8 cellular contexts compared by ENCODE assay signal in the genomic region with DNA sequence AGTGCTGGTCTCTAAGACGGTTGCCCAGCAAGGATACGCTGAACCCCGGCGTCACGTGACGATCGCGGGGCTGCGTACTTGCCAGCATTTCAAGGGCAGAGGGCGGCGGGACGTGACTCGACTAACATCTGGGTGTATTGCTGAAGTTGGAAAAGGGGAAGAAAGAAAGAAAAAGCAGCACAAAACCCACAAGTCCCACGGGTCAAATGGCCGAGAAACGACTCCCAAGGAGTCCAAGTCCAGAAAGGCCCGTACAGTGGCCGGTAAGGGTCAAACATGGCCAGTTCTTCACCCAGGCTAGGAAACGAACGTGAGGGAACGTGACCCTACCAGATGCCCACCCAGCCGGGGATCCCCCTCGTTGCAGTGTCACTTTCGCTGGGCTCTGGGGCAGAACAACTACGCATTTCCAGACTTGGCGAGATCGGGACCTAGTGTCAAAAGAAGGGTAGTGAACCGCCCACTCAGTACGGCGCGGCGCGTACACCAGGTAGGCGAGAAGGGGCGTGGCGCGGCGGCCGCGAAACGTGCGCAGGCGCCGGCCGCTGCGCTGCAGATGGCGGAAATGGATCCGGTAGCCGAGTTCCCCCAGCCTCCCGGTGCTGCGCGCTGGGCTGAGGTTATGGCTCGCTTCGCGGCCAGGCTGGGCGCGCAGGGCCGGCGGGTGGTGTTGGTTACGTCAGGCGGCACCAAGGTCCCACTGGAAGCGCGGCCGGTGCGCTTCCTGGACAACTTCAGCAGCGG. TPM values are rescaled to one million over a fixed set of nuclear protein-coding genes. Genes with fewer than 3 reads are reported as not detected.
DNase-seq lines count a peak whose midpoint lies in the region; ATAC-seq, FAIRE-seq and TF ChIP-seq lines count a peak whose summit lies in the region.

A gene (plus strand): TSS at position 534 of the 744 bp plus-strand sequence. CDS start 23 bp downstream, at position 557.
A gene with protein sequence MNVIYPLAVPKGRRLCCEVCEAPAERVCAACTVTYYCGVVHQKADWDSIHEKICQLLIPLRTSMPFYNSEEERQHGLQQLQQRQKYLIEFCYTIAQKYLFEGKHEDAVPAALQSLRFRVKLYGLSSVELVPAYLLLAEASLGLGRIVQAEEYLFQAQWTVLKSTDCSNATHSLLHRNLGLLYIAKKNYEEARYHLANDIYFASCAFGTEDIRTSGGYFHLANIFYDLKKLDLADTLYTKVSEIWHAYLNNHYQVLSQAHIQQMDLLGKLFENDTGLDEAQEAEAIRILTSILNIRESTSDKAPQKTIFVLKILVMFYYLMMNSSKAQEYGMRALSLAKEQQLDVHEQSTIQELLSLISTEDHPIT (minus strand): TSS at position 13 of the 744 bp plus-strand sequence. CDS start 25 bp downstream, outside the sequence.

- H3K27me3 ChIP-seq in bronchial epithelial cell (ENCODE audit: control insufficient read depth, insufficient read depth, low read length), result no peaks in the 10 kb centered on the region

- in situ Hi-C loops in ACHN (cut with HindIII; ENCODE audit: low pct_ligation_motif_present, low pct_unique_long_range_greater_than_20kb, low sequenced_read_pairs), result no loop called here

- TF ChIP-seq CTCF in WI38 (IDR thresholded peaks at IDR 0.05; ENCODE audit: low read depth, low read length) (no peak), bronchial epithelial cell (IDR thresholded peaks at IDR 0.05; ENCODE audit: insufficient read depth, low read length, severe bottlenecking) (peak; percentile 28)

- DNase-seq in ACHN (peak; percentile 81), NCI-H2171 (lab: John Stamatoyannopoulos, UW) (peak; percentile 85), bronchial epithelial cell (ENCODE audit: low read depth) (peak; percentile 73), iris pigment epithelial cell (ENCODE audit: low read depth) (peak; percentile 85)
- DNase-seq in stimulated activated CD4-positive, alpha-beta T cell treated with anti-CD3 and anti-CD28 coated beads, Interleukin-12 subunit alpha, Interleukin-12 subunit beta, amount 100 ng/mL, for 24 hours (ENCODE audit: low read depth in 2 of 2), result peak; percentile 84 to 90

- no peak for FAIRE-seq in bronchial epithelial cell (lab: Jason Lieb, UNC)

- ATAC-seq in GM18858 (IDR thresholded peaks at IDR 0.05; ENCODE audit: unreplicated experiment) (peak; percentile 65), HG03066 (IDR thresholded peaks at IDR 0.05; ENCODE audit: low read depth, unreplicated experiment) (peak; percentile 80)

- peaks cover 2% of the 10 kb centered on the region for H3K36me3 ChIP-seq in bronchial epithelial cell (ENCODE audit: control insufficient read depth, insufficient read depth, low read length)

- peak within 1 kb of the TSS; percentile 56 for H3K4me3 ChIP-seq in WI38 (ENCODE audit: low read depth, low read length)
- peak within 1 kb of the TSS; percentile 73 for H3K4me3 ChIP-seq in bronchial epithelial cell (ENCODE audit: low read depth, low read length)

RNA-seq across cellular contexts. Expression of the first gene that starts in this region (rescaled TPM):
- 34.8 and 52.4 TPM in 2 replicates for total RNA-seq in bronchial epithelial cell

RNA-seq across cellular contexts. Expression of the second gene that starts in this region (rescaled TPM):
- 0.26 and 0.90 TPM in 2 replicates for total RNA-seq in bronchial epithelial cell

Comparison
In these comparisons a context has a peak if more than half of its experiments do, and no peak if none do; other contexts are left out.
1. Peak in every context shown above with its lines: DNase-seq, ATAC-seq and H3K4me3 ChIP-seq.